In the genomic region with DNA sequence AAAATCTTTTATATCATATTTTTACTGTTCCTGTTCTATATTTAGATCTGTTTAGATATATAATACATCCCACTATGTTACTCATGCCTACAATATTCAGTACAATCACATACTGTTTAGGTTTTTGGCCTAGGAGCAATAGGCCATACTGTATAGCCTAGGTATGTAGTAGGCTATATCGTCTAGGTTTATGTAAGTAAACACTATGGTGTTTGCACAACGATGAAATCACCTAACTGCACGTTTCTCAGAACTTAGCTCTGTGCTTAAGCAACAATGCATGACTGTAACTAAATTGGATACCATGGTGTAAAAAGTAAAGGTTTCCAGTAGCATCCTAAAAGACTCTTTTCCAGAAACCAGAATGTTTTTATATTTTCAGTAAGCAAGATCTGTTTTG, we compare ENCODE assay signal across 17 cellular contexts.
A peak's percentile ranks its signal among the peaks of the same experiment; 100 is the strongest.
DNase-seq lines count a peak whose midpoint lies in the region; ATAC-seq and TF ChIP-seq lines count a peak whose summit lies in the region.
"Had no signal": no experiment of that assay in that cellular context is flagged by ENCODE, and none has a peak within 500 bp of the region (broad histone marks: within the 10 kb centered on the region; RNA-seq: fewer than 3 reads in every experiment).

No MANE protein-coding gene starts in this region.

- no peak overlapping the region for H3K4me3 ChIP-seq in coronary artery
- H3K4me3 ChIP-seq: A549, HAP-1 had no signal

- peak; percentile 5 for DNase-seq in SIG-M5 treated with dmso at 0.1 percent for 504 hours (lab: John Stamatoyannopoulos, UW; ENCODE audit: unreplicated experiment)
- no peak for DNase-seq in SIG-M5 (lab: John Stamatoyannopoulos, UW)
- peak; percentile 11 for DNase-seq in amniotic epithelial cell (ENCODE audit: low read depth)
- DNase-seq in inferior parietal cortex (ENCODE audit: extremely low spot score), result peak; percentile 2
- DNase-seq in coronary artery (ENCODE audit: low spot score), result no peak
- DNase-seq in cortex of kidney (lab: John Stamatoyannopoulos, UW), result no peak
- DNase-seq: AML-193, DMS79, MV-4-11, NCI-H1436, NCI-H2029 treated with DMSO at 0.1 percent for 48 hours, NCI-H774, SHP77 treated with DMSO at 0.1 percent for 48 hours had no signal

- no peak overlapping the region for H3K27ac ChIP-seq in coronary artery
- H3K27ac ChIP-seq: A549 had no signal

- no peak for TF ChIP-seq CTCF in coronary artery (IDR thresholded peaks at IDR 0.05)

- ATAC-seq in HG03159 (IDR thresholded peaks at IDR 0.05; ENCODE audit: unreplicated experiment) (no peak), GM18519 (IDR thresholded peaks at IDR 0.05; ENCODE audit: low FRiP score, unreplicated experiment) (no peak)
- ATAC-seq: A549 had no signal

Comparison
In these comparisons a context has a peak if more than half of its experiments do, and no peak if none do; other contexts are left out.
1. DNase-seq: peak in SIG-M5 treated with dmso at 0.1 percent for 504 hours (single experiment), amniotic epithelial cell (single experiment) and inferior parietal cortex (single experiment); none in SIG-M5 (single experiment), coronary artery (single experiment) and cortex of kidney (single experiment).